Comparison of ENCODE assay signal across 12 cellular contexts in genomic region chr16:50276801-50277560, GRCh38. TPM values are rescaled to one million over a fixed set of nuclear protein-coding genes. Genes with fewer than 3 reads are reported as not detected.
DNase-seq lines count a peak whose midpoint lies in the region; TF ChIP-seq lines count a peak whose summit lies in the region.
"Had no signal": no experiment of that assay in that cellular context is flagged by ENCODE, and none has a peak within 500 bp of the region (broad histone marks: within the 10 kb centered on the region; RNA-seq: fewer than 3 reads in every experiment).

No MANE protein-coding gene starts in this region.

- H3K9ac ChIP-seq in Karpas-422 (ENCODE audit: low read length), result no peak overlapping the region

- H3K9me3 Mint-ChIP-seq in T-helper 2 cell treated with Interferon-gamma antibody and Interleukin-4, amounts not matched to agents 5 μg/mL and 100 μg/mL, for 36 hours, result no peaks in the 10 kb centered on the region
- no peaks in the 10 kb centered on the region for H3K9me3 Mint-ChIP-seq in activated T-helper 2 cell treated with anti-CD3 and anti-CD28 coated beads, Interferon-gamma antibody, Interleukin-2, Interleukin-4, amounts not matched to agents 10 μg/mL and 5 μg/mL and 100 μg/mL, durations not matched to agents 14 hours and 24 hours and 36 hours
- peaks cover 5% of the 10 kb centered on the region for H3K9me3 Mint-ChIP-seq in type B pancreatic cell

- H3K36me3 ChIP-seq in Karpas-422 (ENCODE audit: insufficient read depth, low read length) (peaks cover 9% of the 10 kb centered on the region; the same call in 1 of the 2 replicates), neutrophil (no peaks in the 10 kb centered on the region)
- H3K36me3 ChIP-seq: Peyer's patch had no signal

- no peak overlapping the region for H2AFZ ChIP-seq in Karpas-422 (ENCODE audit: low read length)

- 0 out of 2 replicates have a peak overlapping the region, but pooled peaks have one; percentile 24 for H3K27ac ChIP-seq in Karpas-422 (ENCODE audit: low read length)
- peak overlapping the region; percentile 95 for H3K27ac ChIP-seq in neutrophil

- H3K4me1 ChIP-seq in Karpas-422 (ENCODE audit: low read length) (peaks cover 65% of the 10 kb centered on the region), neutrophil (ENCODE audit: control insufficient read depth in 1 of 2, insufficient read depth in 1 of 2, low read depth in 1 of 2, low read length in 1 of 2) (peaks cover 84 to 87% of the 10 kb centered on the region in 2 experiments)

- TF ChIP-seq CTCF in neutrophil (IDR thresholded peaks at IDR 0.05) (no peak), type B pancreatic cell (conservative IDR thresholded peaks at IDR 0.05) (no peak)

- H3K4me3 Mint-ChIP-seq in T-helper 2 cell treated with Interferon-gamma antibody and Interleukin-4, amounts not matched to agents 5 μg/mL and 100 μg/mL, for 36 hours, result peak overlapping the region; percentile 71
- H3K4me3 Mint-ChIP-seq in activated T-helper 2 cell treated with anti-CD3 and anti-CD28 coated beads, Interferon-gamma antibody, Interleukin-2, Interleukin-4, amounts not matched to agents 10 μg/mL and 5 μg/mL and 100 μg/mL, durations not matched to agents 14 hours and 24 hours and 36 hours (ENCODE audit: low read depth), result peak overlapping the region; percentile 39
- H3K4me3 Mint-ChIP-seq in type B pancreatic cell, result no peak overlapping the region
- H3K4me3 Mint-ChIP-seq: HFFc6 had no signal

- H3K9me3 ChIP-seq in Karpas-422 (ENCODE audit: low read length) (no peaks in the 10 kb centered on the region), neutrophil (no peaks in the 10 kb centered on the region)
- H3K9me3 ChIP-seq: Peyer's patch had no signal

- peak; percentile 27 for DNase-seq in T-helper 2 cell treated with Interferon-gamma antibody and Interleukin-4, amounts not matched to agents 5 μg/mL and 100 μg/mL, for 36 hours (ENCODE audit: low spot score)
- DNase-seq in T-helper 2 cell (no peak), Karpas-422 (no peak), NCI-H2029 (lab: John Stamatoyannopoulos, UW) (no peak), putamen (ENCODE audit: low spot score) (no peak), type B pancreatic cell (ENCODE audit: extremely low spot score, unreplicated experiment) (no peak)
- DNase-seq in activated T-helper 2 cell treated with anti-CD3 and anti-CD28 coated beads, Interferon-gamma antibody, Interleukin-2, Interleukin-4, amounts not matched to agents 10 μg/mL and 5 μg/mL and 100 μg/mL, durations not matched to agents 14 hours and 24 hours and 36 hours (ENCODE audit: low spot score), result no peak
- DNase-seq: DND-41, HFFc6, NCI-H2081 treated with DMSO at 0.1 percent for 48 hours, Peyer's patch had no signal

- peaks cover 66% of the 10 kb centered on the region for H3K79me2 ChIP-seq in Karpas-422 (ENCODE audit: low read length)

- no peaks in the 10 kb centered on the region for H3K27me3 ChIP-seq in Karpas-422 (ENCODE audit: low read length)
- H3K27me3 ChIP-seq in neutrophil, result no peaks in the 10 kb centered on the region
- H3K27me3 ChIP-seq: Peyer's patch had no signal

- intact Hi-C loops in activated T-helper 2 cell treated with anti-CD3 and anti-CD28 coated beads, Interferon-gamma antibody, Interleukin-2, Interleukin-4, amounts not matched to agents 10 μg/mL and 5 μg/mL and 100 μg/mL, durations not matched to agents 14 hours and 24 hours and 36 hours (cut with micrococcal nuclease), result loop anchor here (1.0 to 5.0 kb wide), 2 partner anchors 10 to 125 kb away; partner anchors contain the start of gene TENT4B

- H3K27ac Mint-ChIP-seq in T-helper 2 cell treated with Interferon-gamma antibody and Interleukin-4, amounts not matched to agents 5 μg/mL and 100 μg/mL, for 36 hours, result peak overlapping the region; percentile 79
- peak overlapping the region; percentile 81 for H3K27ac Mint-ChIP-seq in activated T-helper 2 cell treated with anti-CD3 and anti-CD28 coated beads, Interferon-gamma antibody, Interleukin-2, Interleukin-4, amounts not matched to agents 10 μg/mL and 5 μg/mL and 100 μg/mL, durations not matched to agents 14 hours and 24 hours and 36 hours
- H3K27ac Mint-ChIP-seq in type B pancreatic cell, result no peak overlapping the region
- H3K27ac Mint-ChIP-seq: HFFc6 had no signal

- peaks cover 63% of the 10 kb centered on the region for H3K36me3 Mint-ChIP-seq in T-helper 2 cell treated with Interferon-gamma antibody and Interleukin-4, amounts not matched to agents 5 μg/mL and 100 μg/mL, for 36 hours (ENCODE audit: low read depth)
- peaks cover 50% of the 10 kb centered on the region for H3K36me3 Mint-ChIP-seq in activated T-helper 2 cell treated with anti-CD3 and anti-CD28 coated beads, Interferon-gamma antibody, Interleukin-2, Interleukin-4, amounts not matched to agents 10 μg/mL and 5 μg/mL and 100 μg/mL, durations not matched to agents 14 hours and 24 hours and 36 hours (ENCODE audit: low read depth)
- H3K36me3 Mint-ChIP-seq in type B pancreatic cell, result no peaks in the 10 kb centered on the region

- no peak overlapping the region for H3K4me2 ChIP-seq in Karpas-422 (ENCODE audit: low read depth, low read length, poor library complexity, severe bottlenecking)

- no peak overlapping the region for H3K4me3 ChIP-seq in Karpas-422 (ENCODE audit: low read length)
- no peak overlapping the region for H3K4me3 ChIP-seq in neutrophil (ENCODE audit: low read depth in 1 of 2, low read length in 1 of 2)
- H3K4me3 ChIP-seq: Peyer's patch had no signal

- peaks cover 78% of the 10 kb centered on the region for H3K4me1 Mint-ChIP-seq in T-helper 2 cell treated with Interferon-gamma antibody and Interleukin-4, amounts not matched to agents 5 μg/mL and 100 μg/mL, for 36 hours (ENCODE audit: low read depth)
- H3K4me1 Mint-ChIP-seq in activated T-helper 2 cell treated with anti-CD3 and anti-CD28 coated beads, Interferon-gamma antibody, Interleukin-2, Interleukin-4, amounts not matched to agents 10 μg/mL and 5 μg/mL and 100 μg/mL, durations not matched to agents 14 hours and 24 hours and 36 hours (ENCODE audit: low read depth), result peaks cover 68% of the 10 kb centered on the region
- H3K4me1 Mint-ChIP-seq in type B pancreatic cell (ENCODE audit: unreplicated experiment), result peaks cover 6% of the 10 kb centered on the region

- H4K20me1 ChIP-seq in Karpas-422 (ENCODE audit: insufficient read depth, low read depth, low read length), result peaks cover 3% of the 10 kb centered on the region; the same call in 1 of the 2 replicates

- H3K9me2 ChIP-seq in Karpas-422 (replicated peaks; ENCODE audit: insufficient read depth, low read length), result no peaks in the 10 kb centered on the region

- no peaks in the 10 kb centered on the region for H3K27me3 Mint-ChIP-seq in T-helper 2 cell treated with Interferon-gamma antibody and Interleukin-4, amounts not matched to agents 5 μg/mL and 100 μg/mL, for 36 hours (ENCODE audit: low read depth)
- H3K27me3 Mint-ChIP-seq in activated T-helper 2 cell treated with anti-CD3 and anti-CD28 coated beads, Interferon-gamma antibody, Interleukin-2, Interleukin-4, amounts not matched to agents 10 μg/mL and 5 μg/mL and 100 μg/mL, durations not matched to agents 14 hours and 24 hours and 36 hours (ENCODE audit: low read depth), result no peaks in the 10 kb centered on the region
- no peaks in the 10 kb centered on the region for H3K27me3 Mint-ChIP-seq in type B pancreatic cell

RNA-seq across cellular contexts. Expression of gene ADCY7, which starts 10.6 kb away (rescaled TPM):
- 27.5 and 45.5 TPM in 2 replicates for total RNA-seq in Karpas-422 (2014; rRNA removed; shearing (Covaris generic); ENCODE audit: low replicate concordance)
- 78.7 and 89.5 TPM in 2 replicates for total RNA-seq in activated T-helper 2 cell treated with anti-CD3 and anti-CD28 coated beads, Interferon-gamma antibody, Interleukin-2, Interleukin-4, amounts not matched to agents 10 μg/mL and 5 μg/mL and 100 μg/mL, durations not matched to agents 14 hours and 24 hours and 36 hours
- total RNA-seq in type B pancreatic cell (ENCODE audit: low replicate concordance), result 16.8 and 32.8 TPM in 2 replicates
